In genomic region chr10:8272794-8273425, GRCh38 we compare ENCODE assay signal across 19 cellular contexts.
"Had no signal": no experiment of that assay in that cellular context is flagged by ENCODE, and none has a peak within 500 bp of the region (broad histone marks: within the 10 kb centered on the region; RNA-seq: fewer than 3 reads in every experiment).

No MANE protein-coding gene starts in this region.

- H3K4me3 Mint-ChIP-seq: activated naive CD4-positive, alpha-beta T cell treated with anti-CD3 and anti-CD28 coated beads, Interleukin-2, amount 50 U/mL, for 24 hours; effector memory CD8-positive, alpha-beta T cell; naive thymus-derived CD8-positive, alpha-beta T cell; T-helper 2 cell treated with Interferon-gamma antibody and Interleukin-4, amounts not matched to agents 5 μg/mL and 100 μg/mL, for 36 hours had no signal

- DNase-seq: activated CD4-positive, alpha-beta T cell treated with anti-CD3 and anti-CD28 coated beads for 1 hour; activated gamma-delta T cell treated with Interleukin-2 at 50 U/mL for 16 hours; activated T-cell treated with anti-CD3 and anti-CD28 coated beads, Interleukin-2, amount 50 U/mL, for 1 hour; anterior cingulate cortex; body of pancreas; central memory CD4-positive, alpha-beta T cell; dorsolateral prefrontal cortex; effector memory CD8-positive, alpha-beta T cell; left lung; naive thymus-derived CD8-positive, alpha-beta T cell; retina; spleen; stimulated activated CD4-positive, alpha-beta T cell treated with anti-CD3 and anti-CD28 coated beads, Interleukin-4, amount 100 ng/mL, for 1 hour; stimulated activated naive CD8-positive, alpha-beta T cell treated with anti-CD3 and anti-CD28 coated beads, Interleukin-15, Interleukin-2, amounts not matched to agents 100 U/mL and 50 U/mL, for 24 hours; WERI-Rb-1 had no signal

- FAIRE-seq: colon had no signal

- H3K9me3 ChIP-seq: body of pancreas, left lung, spleen had no signal

- H3K27ac ChIP-seq: body of pancreas, dorsolateral prefrontal cortex, left lung, spleen, WERI-Rb-1 had no signal

- ATAC-seq: body of pancreas; effector memory CD8-positive, alpha-beta T cell; left lung; naive thymus-derived CD8-positive, alpha-beta T cell; stimulated activated naive CD8-positive, alpha-beta T cell treated with anti-CD3 and anti-CD28 coated beads, Interleukin-15, Interleukin-2, amounts not matched to agents 100 U/mL and 50 U/mL, for 24 hours had no signal

- H3K4me3 ChIP-seq: body of pancreas, dorsolateral prefrontal cortex, left lung, spleen had no signal

- H3K36me3 Mint-ChIP-seq: activated naive CD4-positive, alpha-beta T cell treated with anti-CD3 and anti-CD28 coated beads, Interleukin-2, amount 50 U/mL, for 24 hours; naive thymus-derived CD8-positive, alpha-beta T cell had no signal

- H3K9me3 Mint-ChIP-seq: activated naive CD4-positive, alpha-beta T cell treated with anti-CD3 and anti-CD28 coated beads, Interleukin-2, amount 50 U/mL, for 24 hours; effector memory CD8-positive, alpha-beta T cell had no signal

- H3K4me1 ChIP-seq: body of pancreas, left lung, spleen had no signal

- H3K36me3 ChIP-seq: left lung, spleen, WERI-Rb-1 had no signal

- H3K27me3 Mint-ChIP-seq: activated naive CD4-positive, alpha-beta T cell treated with anti-CD3 and anti-CD28 coated beads, Interleukin-2, amount 50 U/mL, for 24 hours; effector memory CD8-positive, alpha-beta T cell; naive thymus-derived CD8-positive, alpha-beta T cell had no signal

- H3K27me3 ChIP-seq: body of pancreas, left lung, spleen had no signal

- H3K4me1 Mint-ChIP-seq: naive thymus-derived CD8-positive, alpha-beta T cell had no signal

- H3K27ac Mint-ChIP-seq: activated naive CD4-positive, alpha-beta T cell treated with anti-CD3 and anti-CD28 coated beads, Interleukin-2, amount 50 U/mL, for 24 hours; naive thymus-derived CD8-positive, alpha-beta T cell; progenitor cell of endocrine pancreas; T-helper 2 cell treated with Interferon-gamma antibody and Interleukin-4, amounts not matched to agents 5 μg/mL and 100 μg/mL, for 36 hours had no signal
